26 cellular contexts compared by ENCODE assay signal in the genomic region with DNA sequence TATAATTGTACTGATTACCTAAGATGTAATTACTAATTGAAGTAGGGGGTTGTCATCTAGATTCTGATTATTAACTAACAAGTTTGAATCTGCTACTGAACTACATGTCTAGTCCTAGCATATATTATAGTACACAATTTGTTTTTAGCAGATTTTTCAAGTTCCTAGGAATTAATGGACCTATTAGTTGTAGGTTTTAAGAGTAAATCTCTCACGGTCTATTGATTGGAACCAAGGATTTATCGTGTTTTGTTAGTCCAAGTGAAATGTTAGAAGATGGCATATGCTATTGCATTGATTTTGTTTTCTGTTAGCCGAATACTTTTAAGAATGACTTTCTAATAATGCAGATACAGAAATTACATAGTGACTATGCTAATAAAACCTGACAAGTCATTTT. TPM values are rescaled to one million over a fixed set of nuclear protein-coding genes. Genes with fewer than 3 reads are reported as not detected.
"Had no signal": no experiment of that assay in that cellular context is flagged by ENCODE, and none has a peak within 500 bp of the region (broad histone marks: within the 10 kb centered on the region; RNA-seq: fewer than 3 reads in every experiment).

No MANE protein-coding gene starts in this region.

- H3K36me3 ChIP-seq: adrenal gland, breast epithelium had no signal

- H3K27ac ChIP-seq: adrenal gland, breast epithelium had no signal

- H3K4me1 ChIP-seq: adrenal gland, breast epithelium had no signal

- H3K27ac Mint-ChIP-seq: activated CD8-positive, alpha-beta T cell treated with anti-CD3 and anti-CD28 coated beads, Interleukin-2, amount 10 ng/mL, durations not matched to agents 7 days and 5 days; activated naive CD8-positive, alpha-beta T cell treated with anti-CD3 and anti-CD28 coated beads, Interleukin-2, amount 10 ng/mL, durations not matched to agents 7 days and 5 days; T-cell had no signal

- H3K4me1 Mint-ChIP-seq: activated naive CD8-positive, alpha-beta T cell treated with anti-CD3 and anti-CD28 coated beads, Interleukin-2, amount 10 ng/mL, durations not matched to agents 7 days and 5 days; T-cell had no signal

- H3K9me3 ChIP-seq: adrenal gland, breast epithelium had no signal

- H3K9me3 Mint-ChIP-seq: activated naive CD8-positive, alpha-beta T cell treated with anti-CD3 and anti-CD28 coated beads, Interleukin-2, amount 10 ng/mL, durations not matched to agents 7 days and 5 days had no signal

- H3K4me3 Mint-ChIP-seq: activated CD8-positive, alpha-beta T cell treated with anti-CD3 and anti-CD28 coated beads, Interleukin-2, amount 10 ng/mL, durations not matched to agents 7 days and 5 days; activated naive CD8-positive, alpha-beta T cell treated with anti-CD3 and anti-CD28 coated beads, Interleukin-2, amount 10 ng/mL, durations not matched to agents 7 days and 5 days; T-cell had no signal

- DNase-seq: activated CD4-positive, alpha-beta T cell treated with anti-CD3 and anti-CD28 coated beads for 48 hours; activated CD4-positive, alpha-beta T cell treated with anti-CD3 and anti-CD28 coated beads, Interleukin-2, amount 50 U/mL, for 4 hours; activated CD4-positive, CD25-positive, alpha-beta regulatory T cell treated with anti-CD3 and anti-CD28 coated beads, Interleukin-2, amount 50 U/mL, for 72 hours; activated CD8-positive, alpha-beta memory T cell treated with anti-CD3 and anti-CD28 coated beads, Interleukin-2, amount 50 U/mL, for 48 hours; activated CD8-positive, alpha-beta T cell treated with anti-CD3 and anti-CD28 coated beads, Interleukin-2, amount 10 ng/mL, durations not matched to agents 7 days and 5 days; activated naive CD4-positive, alpha-beta T cell treated with anti-CD3 and anti-CD28 coated beads, Interleukin-2, amount 50 U/mL, for 16 hours; activated naive CD8-positive, alpha-beta T cell treated with anti-CD3 and anti-CD28 coated beads, Interleukin-2, amount 10 ng/mL, durations not matched to agents 7 days and 5 days; activated T-cell treated with anti-CD3 and anti-CD28 coated beads, Interleukin-2, amount 50 U/mL, for 1 hour; adrenal gland; anterior cingulate cortex; caudate nucleus; IMR-90; KG1; NCI-H1048; NCI-H146; NCI-H187 treated with DMSO at 0.1 percent for 48 hours; NCI-H2171; NCI-H226; NCI-H510A; NCI-H526 treated with DMSO at 0.1 percent for 48 hours; SIG-M5; T-cell; T-helper 2 cell had no signal

- H3K27me3 ChIP-seq: adrenal gland, breast epithelium had no signal

- H3K36me3 Mint-ChIP-seq: activated naive CD8-positive, alpha-beta T cell treated with anti-CD3 and anti-CD28 coated beads, Interleukin-2, amount 10 ng/mL, durations not matched to agents 7 days and 5 days; T-cell had no signal

- ATAC-seq: activated CD8-positive, alpha-beta T cell treated with anti-CD3 and anti-CD28 coated beads, Interleukin-2, amount 10 ng/mL, durations not matched to agents 7 days and 5 days; T-cell had no signal

- H3K4me3 ChIP-seq: adrenal gland, breast epithelium had no signal

RNA-seq across cellular contexts. Expression of a gene that starts 20.8 kb away (rescaled TPM):
- total RNA-seq: LHCN-M2, OCI-LY7 had no signal
